ENCODE assay signal across 7 cellular contexts in the genomic region with DNA sequence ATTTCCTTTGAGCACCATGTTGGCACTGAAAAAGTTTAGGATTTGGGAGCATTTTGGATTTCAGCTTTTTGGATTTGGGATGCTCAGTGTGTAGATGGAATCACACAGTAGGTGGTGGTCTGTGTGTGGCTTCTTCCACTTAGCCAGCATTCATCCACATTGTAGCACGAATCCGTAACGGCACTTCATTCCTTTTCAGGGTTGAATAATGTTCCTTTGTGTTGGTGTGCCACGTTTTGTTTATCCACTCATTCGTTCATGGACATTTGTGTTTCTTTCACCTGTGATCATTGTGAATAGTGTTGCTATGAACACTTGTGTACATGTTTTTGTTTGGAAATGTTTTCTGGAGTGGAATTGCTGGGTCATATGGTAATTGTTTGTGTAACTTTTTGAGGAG.
"Had no signal": no experiment of that assay in that cellular context is flagged by ENCODE, and none has a peak within 500 bp of the region (broad histone marks: within the 10 kb centered on the region; RNA-seq: fewer than 3 reads in every experiment).

No MANE protein-coding gene starts in this region.

- H3K27ac ChIP-seq: HL-60 had no signal

- H2AFZ ChIP-seq: GM23338 had no signal

- H3K4me3 Mint-ChIP-seq: GM23338, H9, HFFc6 had no signal

- H3K9me3 Mint-ChIP-seq: GM23338, H9, HFFc6 had no signal

- H3K4me3 ChIP-seq: GM23338, K562 had no signal

- H3K27ac Mint-ChIP-seq: GM23338, HFFc6 had no signal

- DNase-seq: H9, HCEC 1CT, HFFc6, IMR-90 had no signal

- H3K4me2 ChIP-seq: GM23338 had no signal

- ATAC-seq: GM23338, K562 had no signal
